22 cellular contexts compared by ENCODE assay signal in the genomic region with DNA sequence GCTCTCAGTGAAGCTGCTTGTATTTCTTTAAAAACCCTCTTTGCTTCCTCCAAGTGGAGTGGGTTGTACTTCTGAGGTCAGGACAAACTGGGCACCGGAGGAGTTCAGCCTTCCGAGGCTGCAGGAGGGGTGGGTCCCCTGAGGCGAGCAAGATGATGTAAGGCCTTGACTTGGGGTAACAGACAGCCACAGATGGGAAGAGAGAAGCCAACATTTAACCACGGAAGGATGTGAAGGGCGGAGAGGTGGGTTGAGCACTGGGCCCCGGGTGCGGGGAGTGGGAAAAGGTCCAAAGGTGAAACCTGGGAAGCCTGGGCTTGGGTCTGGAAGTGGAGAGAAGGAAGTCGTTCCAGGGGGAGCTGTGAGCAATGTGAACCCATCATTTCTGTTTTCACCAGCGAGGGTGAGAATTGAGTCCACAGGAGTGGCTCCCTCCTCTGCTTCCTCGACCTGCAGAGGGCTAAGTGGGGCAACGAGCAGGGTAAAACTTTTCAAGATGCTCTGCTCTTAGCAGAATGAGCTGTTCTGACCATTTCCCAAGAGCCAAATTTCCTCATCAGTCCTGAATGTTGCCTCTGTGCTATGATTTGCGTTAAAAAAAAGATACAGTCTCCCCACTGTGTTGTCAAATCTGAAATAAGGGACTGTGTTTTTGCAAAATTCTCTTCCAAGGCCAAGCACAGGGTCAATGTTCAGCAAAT.
DNase-seq lines count a peak whose midpoint lies in the region; FAIRE-seq lines count a peak whose summit lies in the region.
"Had no signal": no experiment of that assay in that cellular context is flagged by ENCODE, and none has a peak within 500 bp of the region (broad histone marks: within the 10 kb centered on the region; RNA-seq: fewer than 3 reads in every experiment).

No MANE protein-coding gene starts in this region.

- no peaks in the 10 kb centered on the region for H3K9me3 ChIP-seq in SJCRH30 (replicated peaks)

- peak; percentile 42 for DNase-seq in NCI-H82 (lab: John Stamatoyannopoulos, UW)
- no peak for DNase-seq in NCI-H82 treated with DMSO at 0.1 percent for 48 hours (lab: John Stamatoyannopoulos, UW; ENCODE audit: unreplicated experiment)
- DNase-seq in GDM1 (lab: John Stamatoyannopoulos, UW) = peak; percentile 24
- DNase-seq in SJCRH30 = peak; percentile 80 to 86
- DNase-seq in mesenteric fat pad (ENCODE audit: low spot score) = peak; percentile 64
- DNase-seq in NCI-H1105 (lab: John Stamatoyannopoulos, UW) = no peak
- DNase-seq in caudate nucleus (lab: John Stamatoyannopoulos, UW) = no peak
- no peak for DNase-seq in urothelium cell line (ENCODE audit: low spot score)
- DNase-seq: activated naive CD4-positive, alpha-beta T cell treated with anti-CD3 and anti-CD28 coated beads, Interleukin-2, amount 50 U/mL, for 16 hours; activated T-cell treated with anti-CD3 and anti-CD28 coated beads, Interleukin-2, amount 50 U/mL, for 72 hours; Calu3; kidney; naive thymus-derived CD4-positive, alpha-beta T cell; NCI-H1694; NCI-H2227 treated with DMSO at 0.1 percent for 48 hours; stimulated activated CD4-positive, alpha-beta T cell treated with anti-CD3 and anti-CD28 coated beads, Interleukin-1b, Interleukin-23, amount 100 ng/mL, for 48 hours; stimulated activated naive CD4-positive, alpha-beta T cell treated with Interleukin-2 at 50 U/mL for 16 hours; trophoblast cell had no signal

- no peak overlapping the region for H3K4me3 ChIP-seq in SJCRH30

- H3K27me3 ChIP-seq in SJCRH30 = no peaks in the 10 kb centered on the region

- H3K4me1 ChIP-seq in SJCRH30 = peaks cover 9% of the 10 kb centered on the region

- no peaks in the 10 kb centered on the region for H3K36me3 ChIP-seq in SJCRH30

- FAIRE-seq in urothelium cell line (lab: Jason Lieb, UNC) = no peak
- FAIRE-seq: colon, HTR-8/SVneo, kidney, RCC 7860 had no signal

- H3K27ac ChIP-seq in SJCRH30 (no peak overlapping the region), caudate nucleus (ENCODE audit: low read depth, low read length) (no peak overlapping the region)
- H3K27ac ChIP-seq: 22Rv1 had no signal

Comparison
In these comparisons a context has a peak if more than half of its experiments do, and no peak if none do; other contexts are left out.
1. DNase-seq: peak in NCI-H82 (single experiment), GDM1 (single experiment), SJCRH30 (2 of 2) and mesenteric fat pad (single experiment); none in NCI-H82 treated with DMSO at 0.1 percent for 48 hours (single experiment), NCI-H1105 (single experiment), caudate nucleus (0 of 61) and urothelium cell line (single experiment).